12 cellular contexts compared by ENCODE assay signal in genomic region chr2:199716807-199717586, GRCh38.
DNase-seq lines count a peak whose midpoint lies in the region; ATAC-seq, FAIRE-seq and TF ChIP-seq lines count a peak whose summit lies in the region.
"Had no signal": no experiment of that assay in that cellular context is flagged by ENCODE, and none has a peak within 500 bp of the region (broad histone marks: within the 10 kb centered on the region; RNA-seq: fewer than 3 reads in every experiment).

No MANE protein-coding gene starts in this region.

- no peaks in the 10 kb centered on the region for H3K9me3 Mint-ChIP-seq in MCF 10A (ENCODE audit: unreplicated experiment)

- dilution Hi-C loops in mammary epithelial cell (cut with HindIII; ENCODE audit: low sequenced_read_pairs), result no loop called here

- no peaks in the 10 kb centered on the region for H3K36me3 Mint-ChIP-seq in MCF 10A (ENCODE audit: insufficient read depth, unreplicated experiment)

- H3K27ac ChIP-seq in breast epithelium, result no peak overlapping the region
- no peak overlapping the region for H3K27ac ChIP-seq in mammary epithelial cell (ENCODE audit: insufficient read depth, low read depth, low read length)
- H3K27ac ChIP-seq: pancreas had no signal

- TF ChIP-seq CTCF in MCF 10A (IDR thresholded peaks at IDR 0.05; ENCODE audit: unreplicated experiment) (no peak), breast epithelium (IDR thresholded peaks at IDR 0.05) (no peak), mammary epithelial cell (conservative IDR thresholded peaks at IDR 0.05 in 1 of 2, IDR thresholded peaks at IDR 0.05 in 1 of 2; ENCODE audit: extremely low read depth in 1 of 2, insufficient read depth in 1 of 2, low read depth in 1 of 2, low read length in 2 of 2) (no peak)

- H3K4me2 ChIP-seq in mammary epithelial cell (ENCODE audit: insufficient read depth, low read depth, low read length), result no peak overlapping the region

- H3K4me1 ChIP-seq in breast epithelium (no peaks in the 10 kb centered on the region), mammary epithelial cell (ENCODE audit: insufficient read depth, low read length) (no peaks in the 10 kb centered on the region)
- H3K4me1 ChIP-seq: pancreas had no signal

- no peaks in the 10 kb centered on the region for H4K20me1 ChIP-seq in mammary epithelial cell (ENCODE audit: insufficient read depth, low read length)

- TF ChIP-seq POLR2A in breast epithelium (IDR thresholded peaks at IDR 0.05) (no peak), GM12892 (IDR thresholded peaks at IDR 0.05; ENCODE audit: low read depth, low read length) (no peak)

- H3K27me3 Mint-ChIP-seq in MCF 10A (ENCODE audit: insufficient read depth, unreplicated experiment), result peaks cover 35% of the 10 kb centered on the region

- H2AFZ ChIP-seq in mammary epithelial cell (ENCODE audit: low read depth, low read length), result no peak overlapping the region

- no peak overlapping the region for H3K4me3 Mint-ChIP-seq in MCF 10A (ENCODE audit: unreplicated experiment)

- 48% methylated on average over 4 of the region's 4 CpGs for WGBS in mammary epithelial cell (ENCODE audit: low coverage, missing lambda C conversion rate)

- no peaks in the 10 kb centered on the region for H3K36me3 ChIP-seq in breast epithelium
- no peaks in the 10 kb centered on the region for H3K36me3 ChIP-seq in mammary epithelial cell (ENCODE audit: insufficient read depth, low read length)
- H3K36me3 ChIP-seq: pancreas had no signal

- no peaks in the 10 kb centered on the region for H3K9me3 ChIP-seq in breast epithelium
- H3K9me3 ChIP-seq in mammary epithelial cell (replicated peaks; ENCODE audit: insufficient read depth, low read length), result no peaks in the 10 kb centered on the region
- H3K9me3 ChIP-seq: pancreas had no signal

- no peak for FAIRE-seq in GM12892 (lab: Jason Lieb, UNC)
- FAIRE-seq: pancreas had no signal

- intact Hi-C loops in MCF 10A (cut with micrococcal nuclease) (no loop called here), breast epithelium (cut with DNase I; ENCODE audit: low total_unique reads) (no loop called here), mammary epithelial cell (cut with micrococcal nuclease) (no loop called here)

- ATAC-seq in HG02884 (IDR thresholded peaks at IDR 0.05; ENCODE audit: unreplicated experiment) (no peak), HG02588 (IDR thresholded peaks at IDR 0.05; ENCODE audit: unreplicated experiment) (no peak)
- ATAC-seq: pancreas had no signal

- in situ Hi-C loops in mammary epithelial cell (cut with MboI; ENCODE audit: low sequenced_read_pairs in 2 of 2), result loop anchor here in 1 of 2 donors (25.0 kb wide), 1 partner anchor 145 kb away; the partner anchor contains the start of gene FTCDNL1

- POLR2A ChIA-PET in MCF 10A (lab: Yijun Ruan, JAX), result interaction anchor here (0.9 kb wide), 1 partner anchor 21 kb away, joined by 3 read pairs; no protein-coding TSS in a partner anchor

- no peaks in the 10 kb centered on the region for H3K79me2 ChIP-seq in mammary epithelial cell (ENCODE audit: insufficient read depth, low read length)

- H3K27ac Mint-ChIP-seq in MCF 10A (ENCODE audit: low read depth, unreplicated experiment), result peak overlapping the region; percentile 76

- H3K9ac ChIP-seq in mammary epithelial cell (ENCODE audit: insufficient read depth, low read length), result no peak overlapping the region

- H3K4me3 ChIP-seq in breast epithelium (no peak overlapping the region), mammary epithelial cell (replicated peaks in 1 of 3; ENCODE audit: insufficient read depth in 1 of 3, low read depth in 2 of 3, low read length in 3 of 3) (no peak overlapping the region)
- H3K4me3 ChIP-seq: pancreas had no signal

- peak; percentile 67 for DNase-seq in MCF 10A (ENCODE audit: unreplicated experiment)
- DNase-seq in breast epithelium (ENCODE audit: low spot score in 2 of 2), result no peak
- peak; percentile 77 for DNase-seq in NCI-H2227 treated with DMSO at 0.1 percent for 48 hours (lab: John Stamatoyannopoulos, UW)
- peak; percentile 2 for DNase-seq in mammary epithelial cell
- DNase-seq in occipital lobe (lab: John Stamatoyannopoulos, UW), result no peak
- DNase-seq in GM12892 (ENCODE audit: insufficient read length), result no peak
- DNase-seq: activated CD4-positive, CD25-positive, alpha-beta regulatory T cell treated with anti-CD3 and anti-CD28 coated beads, Interleukin-2, amount 50 U/mL, for 72 hours; effector CD8-positive, alpha-beta T cell; NCI-H524 treated with DMSO at 0.1 percent for 48 hours; pancreas had no signal

- H3K4me1 Mint-ChIP-seq in MCF 10A (ENCODE audit: insufficient read depth, unreplicated experiment), result peaks cover 10% of the 10 kb centered on the region

- H3K27me3 ChIP-seq in breast epithelium, result no peaks in the 10 kb centered on the region
- no peaks in the 10 kb centered on the region for H3K27me3 ChIP-seq in mammary epithelial cell (ENCODE audit: insufficient read depth, low read length)
- H3K27me3 ChIP-seq: pancreas had no signal

- BruUV-seq in MCF 10A (replicated peaks; lab: Mats Ljungman, UMichigan), result no TSS peak
- BruUV-seq in mammary epithelial cell (replicated peaks; lab: Mats Ljungman, UMichigan), result no TSS peak

- CTCF ChIA-PET in MCF 10A (lab: Yijun Ruan, JAX) (interaction anchor here (1.0 to 2.1 kb wide), 3 partner anchors 12 to 23 kb away, joined by 3 to 8 read pairs (median 3); no protein-coding TSS in a partner anchor), mammary epithelial cell (lab: Charles Lee; ENCODE audit: low non-redundant PET) (no interaction called here)

Comparison
In these comparisons a context has a peak if more than half of its experiments do, and no peak if none do; other contexts are left out.
1. DNase-seq: peak in MCF 10A (single experiment), NCI-H2227 treated with DMSO at 0.1 percent for 48 hours (single experiment) and mammary epithelial cell (single experiment); none in breast epithelium (0 of 2), occipital lobe (single experiment) and GM12892 (single experiment).